ENCODE assay signal across 8 cellular contexts in the genomic region with DNA sequence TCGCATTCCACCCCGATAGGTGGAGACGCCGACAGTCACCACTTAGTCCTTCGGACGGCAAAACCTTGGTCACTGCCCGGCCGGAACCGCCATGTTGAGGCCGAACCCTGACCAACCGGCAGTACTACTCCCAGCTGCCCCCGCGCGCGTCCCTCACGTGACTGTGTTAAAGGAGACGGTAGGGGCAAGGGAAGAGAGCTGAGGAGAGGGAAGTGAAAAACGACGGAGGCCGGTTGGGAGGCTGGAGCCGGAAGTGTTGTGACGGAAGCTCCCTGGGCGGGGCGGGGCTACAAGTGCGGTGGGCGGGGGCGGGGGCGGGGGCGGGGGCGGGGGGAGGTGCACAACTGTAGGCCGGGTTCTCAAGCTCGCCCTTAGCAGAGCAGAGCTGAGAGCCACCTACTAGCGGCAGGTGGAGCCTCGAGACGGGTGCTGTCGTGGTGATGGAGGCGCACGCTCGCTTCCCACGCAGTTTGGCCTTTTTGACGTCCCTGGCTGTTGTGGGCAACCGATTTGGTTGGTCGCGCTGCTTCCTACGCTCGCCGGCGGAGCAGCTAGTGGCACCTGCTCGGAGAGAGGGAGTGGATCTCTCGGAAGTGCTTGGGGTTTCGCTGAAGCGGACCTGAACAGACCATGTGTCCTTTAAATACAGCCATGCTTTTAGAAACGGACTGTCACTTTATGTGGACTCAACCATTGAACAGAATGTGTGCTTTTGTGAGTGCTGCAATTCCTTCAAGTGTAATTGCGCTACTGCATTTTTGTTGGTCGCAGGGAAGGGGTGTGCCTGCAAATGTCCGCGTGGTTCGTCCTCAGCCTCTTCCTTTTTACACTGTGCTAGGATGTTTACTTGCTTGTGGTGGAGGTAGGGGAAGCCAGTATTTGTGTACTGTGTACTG. TPM values are rescaled to one million over a fixed set of nuclear protein-coding genes. Genes with fewer than 3 reads are reported as not detected.
A peak's percentile ranks its signal among the peaks of the same experiment; 100 is the strongest.
DNase-seq lines count a peak whose midpoint lies in the region; ATAC-seq and TF ChIP-seq lines count a peak whose summit lies in the region.

TRAPPC8 (minus strand) TSS at position 130 of the 896 bp plus-strand sequence. CDS start 364 bp downstream, outside the sequence.

- H3K4me3 ChIP-seq in Panc1 (ENCODE audit: low read depth in 2 of 2, low read length in 2 of 2): peak within 1 kb of the TSS; percentile 89 to 95
- H3K4me3 ChIP-seq in esophagus muscularis mucosa: peak within 1 kb of the TSS; percentile 73 to 95 (median 87)

- no peak for TF ChIP-seq EP300 in esophagus muscularis mucosa (IDR thresholded peaks at IDR 0.05)

- WGBS in esophagus muscularis mucosa: 2% methylated on average over 19 of the region's 58 CpGs

- intact Hi-C loops in Panc1 (cut with micrococcal nuclease; ENCODE audit: unreplicated experiment): no loop called here
- intact Hi-C loops in esophagus muscularis mucosa (cut with DNase I): loop anchor here (5.0 kb wide), 1 partner anchor 149 kb away; the partner anchor contains the start of gene RNF138

- TF ChIP-seq POLR2A in esophagus muscularis mucosa (IDR thresholded peaks at IDR 0.05; ENCODE audit: low read depth): peak; percentile 11

- ATAC-seq in GM21723 (IDR thresholded peaks at IDR 0.05; ENCODE audit: unreplicated experiment) (peak; percentile 83), Panc1 (peak; percentile 98)

- POLR2A ChIA-PET in Panc1 (lab: Charles Lee): interaction anchor here (0.5 to 1.1 kb wide), 2 partner anchors 30 to 37 kb away, joined by 3 to 4 read pairs; no protein-coding TSS in a partner anchor

- H3K9me3 ChIP-seq in Panc1 (ENCODE audit: control insufficient read depth, insufficient read depth, low read depth, low read length): no peaks in the 10 kb centered on the region
- no peaks in the 10 kb centered on the region for H3K9me3 ChIP-seq in esophagus muscularis mucosa

- H3K4me1 ChIP-seq in Panc1 (ENCODE audit: control insufficient read depth, insufficient read depth, low read length) (peaks cover 6% of the 10 kb centered on the region; the same call in 1 of the 2 replicates), esophagus muscularis mucosa (peaks cover 23 to 46% (median 42%) of the 10 kb centered on the region in 4 donors)

- peak; percentile 99 for DNase-seq in DMS79 treated with DMSO at 0.1 percent for 48 hours (lab: John Stamatoyannopoulos, UW)
- peak; percentile 93 for DNase-seq in KG1 (lab: John Stamatoyannopoulos, UW)
- peak; percentile 79 for DNase-seq in Panc1 (ENCODE audit: low read depth, low spot score)
- peak; percentile 93 for DNase-seq in activated T-cell treated with anti-CD3 and anti-CD28 coated beads, Interleukin-2, amount 50 U/mL, for 48 hours
- peak; percentile 99 for DNase-seq in esophagus muscularis mucosa (ENCODE audit: extremely low spot score)
- peak; percentile 99 for DNase-seq in myocyte (ENCODE audit: low read depth)
- peak; percentile 78 to 90 for DNase-seq in stimulated activated CD8-positive, alpha-beta memory T cell treated with anti-CD3 and anti-CD28 coated beads, Interleukin-7, amount 100 ng/mL, for 48 hours (ENCODE audit: extremely low read depth in 1 of 2, low read depth in 1 of 2)

- H3K36me3 ChIP-seq in Panc1 (ENCODE audit: control insufficient read depth, insufficient read depth, low read length) (peaks cover 3% of the 10 kb centered on the region; the same call in 1 of the 2 replicates), esophagus muscularis mucosa (no peaks in the 10 kb centered on the region)

- no TSS peak for BruUV-seq in Panc1 (replicated peaks; lab: Mats Ljungman, UMichigan)

- CTCF ChIA-PET in Panc1 (lab: Charles Lee): interaction anchor here (1.0 kb wide), 1 partner anchor 148 kb away, joined by 3 read pairs; the partner anchor contains the start of gene RNF138

- in situ Hi-C loops in Panc1 (cut with HindIII; ENCODE audit: low pct_unique_long_range_greater_than_20kb, low sequenced_read_pairs): no loop called here

- no peaks in the 10 kb centered on the region for H3K27me3 ChIP-seq in Panc1 (ENCODE audit: control insufficient read depth, insufficient read depth, low read length)
- no peaks in the 10 kb centered on the region for H3K27me3 ChIP-seq in esophagus muscularis mucosa

- no peak for TF ChIP-seq CTCF in Panc1 (IDR thresholded peaks at IDR 0.05)
- TF ChIP-seq CTCF in esophagus muscularis mucosa (IDR thresholded peaks at IDR 0.05): peak in 1 of 3 experiments; percentile 9

- H3K27ac ChIP-seq in Panc1 (ENCODE audit: low read length) (peak within 1 kb of the TSS; percentile 86), esophagus muscularis mucosa (replicated peaks in 1 of 4) (peak within 1 kb of the TSS; percentile 86 to 96 (median 91))

RNA-seq across cellular contexts. Expression of gene TRAPPC8, which starts in this region (rescaled TPM):
- total RNA-seq in Panc1 (2021; ENCODE audit: unreplicated experiment) (35.3 TPM), esophagus muscularis mucosa (10 to 100 TPM; 35.0 to 49.4 (median 42.5) TPM), myocyte (37.3 and 39.9 TPM in 2 replicates)
- polyA plus RNA-seq in Panc1 (2012; ENCODE audit: insufficient read length): 11.4 TPM
- polyA plus RNA-seq in myocyte (2012): 7.5 TPM

Comparison
In these comparisons a context has a peak if more than half of its experiments do, and no peak if none do; other contexts are left out.
1. Peak in every context shown above with its lines: DNase-seq, ATAC-seq, H3K4me3 ChIP-seq and H3K27ac ChIP-seq.